In the genomic region with DNA sequence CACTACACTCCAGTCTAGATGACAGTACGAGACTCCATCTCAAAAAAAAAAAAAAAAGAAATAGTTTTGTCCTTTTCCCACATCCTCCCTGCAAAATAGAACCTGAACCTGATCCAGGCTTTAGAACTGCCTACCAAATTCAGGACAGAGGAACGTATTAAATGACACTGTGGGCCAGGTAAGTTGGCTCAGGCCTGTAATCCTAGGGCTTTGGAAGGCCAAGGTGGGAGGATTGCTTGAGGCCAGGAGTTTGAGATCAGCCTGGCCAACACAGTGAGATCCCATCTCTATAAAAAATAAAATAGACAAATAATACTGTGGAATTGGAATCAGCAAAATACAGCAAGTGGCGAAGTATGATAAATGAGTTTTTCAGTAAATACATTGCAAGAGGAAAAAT, we compare ENCODE assay signal across 29 cellular contexts.
"Had no signal": no experiment of that assay in that cellular context is flagged by ENCODE, and none has a peak within 500 bp of the region (broad histone marks: within the 10 kb centered on the region; RNA-seq: fewer than 3 reads in every experiment).

No MANE protein-coding gene starts in this region.

- H3K9me3 Mint-ChIP-seq: stimulated activated effector memory CD8-positive, alpha-beta T cell treated with anti-CD3 and anti-CD28 coated beads, Interleukin-12 subunit alpha, Interleukin-12 subunit beta, amount 100 ng/mL, for 72 hours; stimulated activated memory B cell treated with anti-CD40 and anti-IgM and Interleukin-4, amounts not matched to agents 10 μg/mL and 1 μg/mL and 100 μg/mL, for 72 hours; stimulated activated naive CD8-positive, alpha-beta T cell treated with anti-CD3 and anti-CD28 coated beads, Interleukin-15, amount 100 ng/mL, for 72 hours; stimulated activated naive CD8-positive, alpha-beta T cell treated with anti-CD3 and anti-CD28 coated beads, Interleukin-15, Interleukin-2, amounts not matched to agents 100 ng/mL and 50 ng/mL, for 24 hours; type B pancreatic cell had no signal

- H3K9me3 ChIP-seq: stomach, suprapubic skin, testis, thoracic aorta, thyroid gland, tibial artery, transverse colon, upper lobe of left lung, upper lobe of right lung, uterus, vagina had no signal

- FAIRE-seq: urothelium cell line had no signal

- H3K27me3 Mint-ChIP-seq: stimulated activated naive CD8-positive, alpha-beta T cell treated with anti-CD3 and anti-CD28 coated beads, Interleukin-15, amount 100 ng/mL, for 72 hours; stimulated activated naive CD8-positive, alpha-beta T cell treated with anti-CD3 and anti-CD28 coated beads, Interleukin-15, Interleukin-2, amounts not matched to agents 100 ng/mL and 50 ng/mL, for 24 hours had no signal

- H3K36me3 ChIP-seq: stomach, suprapubic skin, thoracic aorta, thyroid gland, tibial artery, tibial nerve, transverse colon, upper lobe of left lung, upper lobe of right lung, uterus, vagina had no signal

- H3K27ac Mint-ChIP-seq: stimulated activated effector memory CD8-positive, alpha-beta T cell treated with anti-CD3 and anti-CD28 coated beads, Interleukin-12 subunit alpha, Interleukin-12 subunit beta, amount 100 ng/mL, for 72 hours; stimulated activated memory B cell treated with anti-CD40 and anti-IgM and Interleukin-4, amounts not matched to agents 10 μg/mL and 1 μg/mL and 100 μg/mL, for 72 hours; stimulated activated naive B cell treated with anti-CD40 and anti-IgM and Interleukin-4, amounts not matched to agents 10 μg/mL and 1 μg/mL and 100 μg/mL, for 72 hours; stimulated activated naive CD8-positive, alpha-beta T cell treated with anti-CD3 and anti-CD28 coated beads, Interleukin-15, Interleukin-2, amounts not matched to agents 100 ng/mL and 50 ng/mL, for 24 hours; type B pancreatic cell had no signal

- H3K36me3 Mint-ChIP-seq: stimulated activated effector memory CD8-positive, alpha-beta T cell treated with anti-CD3 and anti-CD28 coated beads, Interleukin-12 subunit alpha, Interleukin-12 subunit beta, amount 100 ng/mL, for 72 hours; type B pancreatic cell had no signal

- ATAC-seq: stimulated activated effector memory CD8-positive, alpha-beta T cell treated with anti-CD3 and anti-CD28 coated beads, Interleukin-12 subunit alpha, Interleukin-12 subunit beta, amount 100 ng/mL, for 72 hours; stimulated activated memory B cell treated with anti-CD40 and anti-IgM and Interleukin-4, amounts not matched to agents 10 μg/mL and 1 μg/mL and 100 μg/mL, for 72 hours; stimulated activated naive B cell treated with anti-CD40 and anti-IgM and Interleukin-4, amounts not matched to agents 10 μg/mL and 1 μg/mL and 100 μg/mL, for 72 hours; stimulated activated naive CD8-positive, alpha-beta T cell treated with anti-CD3 and anti-CD28 coated beads, Interleukin-15, amount 100 ng/mL, for 72 hours; stimulated activated naive CD8-positive, alpha-beta T cell treated with anti-CD3 and anti-CD28 coated beads, Interleukin-15, Interleukin-2, amounts not matched to agents 100 U/mL and 50 U/mL, for 24 hours; upper lobe of right lung had no signal

- DNase-seq: stimulated activated CD4-positive, alpha-beta T cell treated with anti-CD3 and anti-CD28 coated beads, Interleukin-2, amount 100 ng/mL, for 48 hours; stimulated activated CD4-positive, alpha-beta T cell treated with anti-CD3 and anti-CD28 coated beads, Interleukin-4, amount 100 ng/mL, for 1 hour; stimulated activated CD4-positive, alpha-beta T cell treated with anti-CD3 and anti-CD28 coated beads, Interleukin-4, amount 100 ng/mL, for 24 hours; stimulated activated CD4-positive, alpha-beta T cell treated with anti-CD3 and anti-CD28 coated beads, Interleukin-4, amount 100 ng/mL, for 4 hours; stimulated activated CD8-positive, alpha-beta memory T cell treated with anti-CD3 and anti-CD28 coated beads, Interleukin-4, amount 100 ng/mL, for 48 hours; stimulated activated naive B cell treated with anti-CD40 and anti-IgM and Interleukin-4, amounts not matched to agents 10 μg/mL and 1 μg/mL and 100 μg/mL, for 72 hours; stimulated activated naive CD4-positive, alpha-beta T cell; stimulated activated naive CD4-positive, alpha-beta T cell treated with Interleukin-2 at 50 U/mL for 16 hours; stimulated activated naive CD8-positive, alpha-beta T cell treated with anti-CD3 and anti-CD28 coated beads, Interleukin-15, amount 100 ng/mL, for 72 hours; stimulated activated naive CD8-positive, alpha-beta T cell treated with anti-CD3 and anti-CD28 coated beads, Interleukin-15, Interleukin-2, amounts not matched to agents 100 U/mL and 50 U/mL, for 24 hours; stomach; substantia nigra; testis; thyroid gland; tibial artery; transverse colon; trophoblast cell; upper lobe of left lung; upper lobe of right lung; uterus had no signal

- H3K27me3 ChIP-seq: stomach, suprapubic skin, testis, thyroid gland, tibial artery, tibial nerve, transverse colon, upper lobe of left lung, upper lobe of right lung, uterus, vagina had no signal

- H3K4me1 Mint-ChIP-seq: stimulated activated effector memory CD8-positive, alpha-beta T cell treated with anti-CD3 and anti-CD28 coated beads, Interleukin-12 subunit alpha, Interleukin-12 subunit beta, amount 100 ng/mL, for 72 hours; stimulated activated memory B cell treated with anti-CD40 and anti-IgM and Interleukin-4, amounts not matched to agents 10 μg/mL and 1 μg/mL and 100 μg/mL, for 72 hours; stimulated activated naive B cell treated with anti-CD40 and anti-IgM and Interleukin-4, amounts not matched to agents 10 μg/mL and 1 μg/mL and 100 μg/mL, for 72 hours; stimulated activated naive CD8-positive, alpha-beta T cell treated with anti-CD3 and anti-CD28 coated beads, Interleukin-15, amount 100 ng/mL, for 72 hours had no signal

- H3K4me1 ChIP-seq: uterus had no signal

- H3K4me3 Mint-ChIP-seq: stimulated activated effector memory CD8-positive, alpha-beta T cell treated with anti-CD3 and anti-CD28 coated beads, Interleukin-12 subunit alpha, Interleukin-12 subunit beta, amount 100 ng/mL, for 72 hours; stimulated activated memory B cell treated with anti-CD40 and anti-IgM and Interleukin-4, amounts not matched to agents 10 μg/mL and 1 μg/mL and 100 μg/mL, for 72 hours; stimulated activated naive B cell treated with anti-CD40 and anti-IgM and Interleukin-4, amounts not matched to agents 10 μg/mL and 1 μg/mL and 100 μg/mL, for 72 hours; stimulated activated naive CD8-positive, alpha-beta T cell treated with anti-CD3 and anti-CD28 coated beads, Interleukin-15, amount 100 ng/mL, for 72 hours; stimulated activated naive CD8-positive, alpha-beta T cell treated with anti-CD3 and anti-CD28 coated beads, Interleukin-15, Interleukin-2, amounts not matched to agents 100 ng/mL and 50 ng/mL, for 24 hours; type B pancreatic cell had no signal

- H3K27ac ChIP-seq: stomach, suprapubic skin, testis, thoracic aorta, thyroid gland, tibial artery, tibial nerve, transverse colon, upper lobe of left lung, upper lobe of right lung, uterus, vagina had no signal

- H3K4me3 ChIP-seq: stomach, suprapubic skin, testis, thoracic aorta, thyroid gland, tibial artery, tibial nerve, transverse colon, upper lobe of left lung, upper lobe of right lung, uterus, vagina had no signal
